14 cellular contexts compared by ENCODE assay signal in the genomic region with DNA sequence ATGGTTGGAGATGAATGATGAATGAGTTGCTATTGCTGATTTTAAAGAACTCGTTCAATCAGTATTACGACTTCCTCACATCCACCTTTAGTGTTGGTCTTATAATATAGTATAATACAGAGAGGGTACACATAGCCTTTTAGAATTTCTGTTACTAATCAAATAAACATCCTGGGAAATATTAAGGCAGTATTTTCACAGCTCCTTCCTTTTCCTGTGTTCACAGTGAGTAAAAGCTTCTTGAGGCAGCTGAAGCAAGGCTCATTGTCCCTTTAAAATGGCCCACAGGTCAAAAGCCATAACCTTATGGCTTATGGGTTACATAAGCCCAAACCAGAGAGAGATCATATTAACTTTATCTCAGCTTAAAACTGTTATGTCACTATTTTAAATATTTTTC. TPM values are rescaled to one million over a fixed set of nuclear protein-coding genes. Genes with fewer than 3 reads are reported as not detected.
DNase-seq lines count a peak whose midpoint lies in the region; ATAC-seq lines count a peak whose summit lies in the region.
"Had no signal": no experiment of that assay in that cellular context is flagged by ENCODE, and none has a peak within 500 bp of the region (broad histone marks: within the 10 kb centered on the region; RNA-seq: fewer than 3 reads in every experiment).

No MANE protein-coding gene starts in this region.

- no peak overlapping the region for H3K4me3 Mint-ChIP-seq in stimulated activated naive CD8-positive, alpha-beta T cell treated with anti-CD3 and anti-CD28 coated beads, Interleukin-15, Interleukin-2, amounts not matched to agents 100 ng/mL and 50 ng/mL, for 24 hours
- H3K4me3 Mint-ChIP-seq in activated T-helper 2 cell treated with anti-CD3 and anti-CD28 coated beads, Interferon-gamma antibody, Interleukin-2, Interleukin-4, amounts not matched to agents 10 μg/mL and 5 μg/mL and 100 μg/mL, durations not matched to agents 14 hours and 24 hours and 36 hours (ENCODE audit: low read depth), result no peak overlapping the region
- H3K4me3 Mint-ChIP-seq in stimulated activated naive B cell treated with anti-CD40 and anti-IgM and Interleukin-4, amounts not matched to agents 10 μg/mL and 1 μg/mL and 100 μg/mL, for 72 hours, result no peak overlapping the region

- H3K27me3 Mint-ChIP-seq in stimulated activated naive CD8-positive, alpha-beta T cell treated with anti-CD3 and anti-CD28 coated beads, Interleukin-15, Interleukin-2, amounts not matched to agents 100 ng/mL and 50 ng/mL, for 24 hours, result no peaks in the 10 kb centered on the region
- no peaks in the 10 kb centered on the region for H3K27me3 Mint-ChIP-seq in activated T-helper 2 cell treated with anti-CD3 and anti-CD28 coated beads, Interferon-gamma antibody, Interleukin-2, Interleukin-4, amounts not matched to agents 10 μg/mL and 5 μg/mL and 100 μg/mL, durations not matched to agents 14 hours and 24 hours and 36 hours (ENCODE audit: low read depth)
- no peaks in the 10 kb centered on the region for H3K27me3 Mint-ChIP-seq in stimulated activated naive B cell treated with anti-CD40 and anti-IgM and Interleukin-4, amounts not matched to agents 10 μg/mL and 1 μg/mL and 100 μg/mL, for 72 hours

- peak overlapping the region; percentile 97 for H3K27ac Mint-ChIP-seq in stimulated activated naive CD8-positive, alpha-beta T cell treated with anti-CD3 and anti-CD28 coated beads, Interleukin-15, Interleukin-2, amounts not matched to agents 100 ng/mL and 50 ng/mL, for 24 hours
- peak overlapping the region; percentile 30 for H3K27ac Mint-ChIP-seq in activated T-helper 2 cell treated with anti-CD3 and anti-CD28 coated beads, Interferon-gamma antibody, Interleukin-2, Interleukin-4, amounts not matched to agents 10 μg/mL and 5 μg/mL and 100 μg/mL, durations not matched to agents 14 hours and 24 hours and 36 hours
- peak overlapping the region; percentile 97 for H3K27ac Mint-ChIP-seq in stimulated activated naive B cell treated with anti-CD40 and anti-IgM and Interleukin-4, amounts not matched to agents 10 μg/mL and 1 μg/mL and 100 μg/mL, for 72 hours

- intact Hi-C loops in activated T-helper 2 cell treated with anti-CD3 and anti-CD28 coated beads, Interferon-gamma antibody, Interleukin-2, Interleukin-4, amounts not matched to agents 10 μg/mL and 5 μg/mL and 100 μg/mL, durations not matched to agents 14 hours and 24 hours and 36 hours (cut with micrococcal nuclease), result no loop called here

- no peak for DNase-seq in stimulated activated naive CD8-positive, alpha-beta T cell treated with anti-CD3 and anti-CD28 coated beads, Interleukin-15, Interleukin-2, amounts not matched to agents 100 U/mL and 50 U/mL, for 24 hours
- DNase-seq in activated T-helper 2 cell treated with anti-CD3 and anti-CD28 coated beads, Interferon-gamma antibody, Interleukin-2, Interleukin-4, amounts not matched to agents 10 μg/mL and 5 μg/mL and 100 μg/mL, durations not matched to agents 14 hours and 24 hours and 36 hours (ENCODE audit: low spot score), result no peak
- DNase-seq in lung microvascular endothelial cell (ENCODE audit: low read depth in 2 of 2) (peak; percentile 2 to 16), COR-L47 (lab: John Stamatoyannopoulos, UW) (no peak)
- DNase-seq in stimulated activated naive B cell treated with anti-CD40 and anti-IgM and Interleukin-4, amounts not matched to agents 10 μg/mL and 1 μg/mL and 100 μg/mL, for 72 hours, result no peak
- DNase-seq in stimulated activated CD4-positive, alpha-beta T cell treated with anti-CD3 and anti-CD28 coated beads, Interleukin-2, amount 100 ng/mL, for 24 hours, result no peak
- DNase-seq: HCEC 1CT, Kasumi-1, NCI-H187 treated with DMSO at 0.1 percent for 48 hours, NCI-H446 treated with DMSO at 0.1 percent for 48 hours, NCI-H748 treated with DMSO at 0.1 percent for 48 hours, PC-9 had no signal

- peaks cover 19% of the 10 kb centered on the region for H3K36me3 Mint-ChIP-seq in stimulated activated naive CD8-positive, alpha-beta T cell treated with anti-CD3 and anti-CD28 coated beads, Interleukin-15, Interleukin-2, amounts not matched to agents 100 ng/mL and 50 ng/mL, for 24 hours (ENCODE audit: low read depth)
- H3K36me3 Mint-ChIP-seq in activated T-helper 2 cell treated with anti-CD3 and anti-CD28 coated beads, Interferon-gamma antibody, Interleukin-2, Interleukin-4, amounts not matched to agents 10 μg/mL and 5 μg/mL and 100 μg/mL, durations not matched to agents 14 hours and 24 hours and 36 hours (ENCODE audit: low read depth), result peaks cover 11% of the 10 kb centered on the region
- peaks cover 21 to 35% of the 10 kb centered on the region in 2 donors for H3K36me3 Mint-ChIP-seq in stimulated activated naive B cell treated with anti-CD40 and anti-IgM and Interleukin-4, amounts not matched to agents 10 μg/mL and 1 μg/mL and 100 μg/mL, for 72 hours

- H3K9me3 Mint-ChIP-seq in stimulated activated naive CD8-positive, alpha-beta T cell treated with anti-CD3 and anti-CD28 coated beads, Interleukin-15, Interleukin-2, amounts not matched to agents 100 ng/mL and 50 ng/mL, for 24 hours, result no peaks in the 10 kb centered on the region
- no peaks in the 10 kb centered on the region for H3K9me3 Mint-ChIP-seq in activated T-helper 2 cell treated with anti-CD3 and anti-CD28 coated beads, Interferon-gamma antibody, Interleukin-2, Interleukin-4, amounts not matched to agents 10 μg/mL and 5 μg/mL and 100 μg/mL, durations not matched to agents 14 hours and 24 hours and 36 hours
- no peaks in the 10 kb centered on the region for H3K9me3 Mint-ChIP-seq in stimulated activated naive B cell treated with anti-CD40 and anti-IgM and Interleukin-4, amounts not matched to agents 10 μg/mL and 1 μg/mL and 100 μg/mL, for 72 hours

- no peak for ATAC-seq in stimulated activated naive CD8-positive, alpha-beta T cell treated with anti-CD3 and anti-CD28 coated beads, Interleukin-15, Interleukin-2, amounts not matched to agents 100 U/mL and 50 U/mL, for 24 hours
- ATAC-seq in stimulated activated naive B cell treated with anti-CD40 and anti-IgM and Interleukin-4, amounts not matched to agents 10 μg/mL and 1 μg/mL and 100 μg/mL, for 72 hours (replicated peaks), result no peak
- ATAC-seq in HG02852 (IDR thresholded peaks at IDR 0.05; ENCODE audit: unreplicated experiment), result no peak

- H3K4me1 Mint-ChIP-seq in stimulated activated naive CD8-positive, alpha-beta T cell treated with anti-CD3 and anti-CD28 coated beads, Interleukin-15, Interleukin-2, amounts not matched to agents 100 ng/mL and 50 ng/mL, for 24 hours (ENCODE audit: low read depth), result peaks cover 63% of the 10 kb centered on the region
- H3K4me1 Mint-ChIP-seq in activated T-helper 2 cell treated with anti-CD3 and anti-CD28 coated beads, Interferon-gamma antibody, Interleukin-2, Interleukin-4, amounts not matched to agents 10 μg/mL and 5 μg/mL and 100 μg/mL, durations not matched to agents 14 hours and 24 hours and 36 hours (ENCODE audit: low read depth), result peaks cover 53% of the 10 kb centered on the region
- H3K4me1 Mint-ChIP-seq in stimulated activated naive B cell treated with anti-CD40 and anti-IgM and Interleukin-4, amounts not matched to agents 10 μg/mL and 1 μg/mL and 100 μg/mL, for 72 hours, result peaks cover 44 to 64% of the 10 kb centered on the region in 2 donors

RNA-seq across cellular contexts. Expression of a gene that starts 1.3 kb away (rescaled TPM):
- 31.1 and 35.7 TPM in 2 replicates for total RNA-seq in activated T-helper 2 cell treated with anti-CD3 and anti-CD28 coated beads, Interferon-gamma antibody, Interleukin-2, Interleukin-4, amounts not matched to agents 10 μg/mL and 5 μg/mL and 100 μg/mL, durations not matched to agents 14 hours and 24 hours and 36 hours
- total RNA-seq in lung microvascular endothelial cell, result not detected in 2 replicates
- total RNA-seq: PC-9 had no signal

Comparison
In these comparisons a context has a peak if more than half of its experiments do, and no peak if none do; other contexts are left out.
1. H3K27ac Mint-ChIP-seq: peak in every context shown above with its lines; median percentile 97 in stimulated activated naive CD8-positive, alpha-beta T cell treated with anti-CD3 and anti-CD28 coated beads, Interleukin-15, Interleukin-2, amounts not matched to agents 100 ng/mL and 50 ng/mL, for 24 hours; 97 in stimulated activated naive B cell treated with anti-CD40 and anti-IgM and Interleukin-4, amounts not matched to agents 10 μg/mL and 1 μg/mL and 100 μg/mL, for 72 hours; 30 in activated T-helper 2 cell treated with anti-CD3 and anti-CD28 coated beads, Interferon-gamma antibody, Interleukin-2, Interleukin-4, amounts not matched to agents 10 μg/mL and 5 μg/mL and 100 μg/mL, durations not matched to agents 14 hours and 24 hours and 36 hours.
2. DNase-seq: peak in lung microvascular endothelial cell (2 of 2); none in stimulated activated naive CD8-positive, alpha-beta T cell treated with anti-CD3 and anti-CD28 coated beads, Interleukin-15, Interleukin-2, amounts not matched to agents 100 U/mL and 50 U/mL, for 24 hours (single experiment), activated T-helper 2 cell treated with anti-CD3 and anti-CD28 coated beads, Interferon-gamma antibody, Interleukin-2, Interleukin-4, amounts not matched to agents 10 μg/mL and 5 μg/mL and 100 μg/mL, durations not matched to agents 14 hours and 24 hours and 36 hours (single experiment), stimulated activated naive B cell treated with anti-CD40 and anti-IgM and Interleukin-4, amounts not matched to agents 10 μg/mL and 1 μg/mL and 100 μg/mL, for 72 hours (single experiment), COR-L47 (single experiment) and stimulated activated CD4-positive, alpha-beta T cell treated with anti-CD3 and anti-CD28 coated beads, Interleukin-2, amount 100 ng/mL, for 24 hours (0 of 2).
3. RNA of a gene that starts 1.3 kb away (total RNA-seq): 31.1 to 35.7 TPM in activated T-helper 2 cell treated with anti-CD3 and anti-CD28 coated beads, Interferon-gamma antibody, Interleukin-2, Interleukin-4, amounts not matched to agents 10 μg/mL and 5 μg/mL and 100 μg/mL, durations not matched to agents 14 hours and 24 hours and 36 hours; not detected in lung microvascular endothelial cell; every median in the first group is over 10 times any median in the second.